Comparison of ENCODE assay signal across 36 cellular contexts in the genomic region with DNA sequence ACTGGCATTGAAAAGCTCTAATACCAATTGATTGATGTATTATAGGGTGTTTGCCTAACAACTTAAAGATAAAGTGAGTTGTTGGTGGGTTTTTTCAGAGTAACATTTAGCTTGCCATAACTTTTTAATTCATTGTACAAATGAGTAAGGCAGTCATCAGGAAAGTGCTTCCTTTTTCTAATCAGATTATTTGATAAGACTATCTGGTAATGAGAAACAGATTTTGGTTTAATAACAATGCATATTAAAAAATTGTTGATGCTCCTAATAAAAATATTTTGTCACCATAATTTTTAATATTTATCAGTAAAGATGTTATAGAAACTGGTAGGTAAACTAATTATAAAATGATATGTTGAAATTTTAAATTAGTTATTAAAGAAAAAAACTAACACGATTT.
"Had no signal": no experiment of that assay in that cellular context is flagged by ENCODE, and none has a peak within 500 bp of the region (broad histone marks: within the 10 kb centered on the region; RNA-seq: fewer than 3 reads in every experiment).

No MANE protein-coding gene starts in this region.

- DNase-seq: activated CD4-positive, alpha-beta memory T cell treated with anti-CD3 and anti-CD28 coated beads for 36 hours; activated CD4-positive, alpha-beta T cell treated with anti-CD3 and anti-CD28 coated beads for 36 hours; activated CD4-positive, alpha-beta T cell treated with anti-CD3 and anti-CD28 coated beads, Interleukin-2, amount 10 ng/mL, durations not matched to agents 24 days and 14 days; activated CD4-positive, CD25-positive, alpha-beta regulatory T cell; activated CD4-positive, CD25-positive, alpha-beta regulatory T cell treated with anti-CD3 and anti-CD28 coated beads, Interleukin-2, amount 50 U/mL, for 72 hours; activated CD8-positive, alpha-beta memory T cell treated with anti-CD3 and anti-CD28 coated beads, Interleukin-2, amount 10 ng/mL, durations not matched to agents 7 days and 5 days; activated CD8-positive, alpha-beta memory T cell treated with anti-CD3 and anti-CD28 coated beads, Interleukin-2, amount 50 U/mL, for 4 hours; activated CD8-positive, alpha-beta T cell treated with anti-CD3 and anti-CD28 coated beads, Interleukin-2, amount 10 ng/mL, durations not matched to agents 7 days and 5 days; activated effector memory CD4-positive, alpha-beta T cell treated with anti-CD3 and anti-CD28 coated beads, Interleukin-2, amount 50 U/mL, for 16 hours; activated naive CD4-positive, alpha-beta T cell treated with anti-CD3 and anti-CD28 coated beads for 36 hours; activated naive CD8-positive, alpha-beta T cell treated with anti-CD3 and anti-CD28 coated beads for 36 hours; activated naive CD8-positive, alpha-beta T cell treated with anti-CD3 and anti-CD28 coated beads, Interleukin-2, amount 50 U/mL, for 24 hours; activated T-cell treated with anti-CD3 and anti-CD28 coated beads, Interleukin-2, amount 50 U/mL, for 1 hour; activated T-cell treated with anti-CD3 and anti-CD28 coated beads, Interleukin-2, amount 50 U/mL, for 48 hours; adrenal gland; amygdala; aorta; body of pancreas; central memory CD4-positive, alpha-beta T cell; cerebellar nuclear complex; cortex of kidney; dermis blood vessel endothelial cell; effector CD4-positive, alpha-beta T cell; effector memory CD8-positive, alpha-beta T cell; esophagus squamous epithelium; foreskin melanocyte; head of caudate nucleus; T-helper 1 cell; T-helper 17 cell; T1000 had no signal

- H3K4me3 Mint-ChIP-seq: activated CD4-positive, alpha-beta memory T cell treated with anti-CD3 and anti-CD28 coated beads for 36 hours; activated CD4-positive, alpha-beta T cell treated with anti-CD3 and anti-CD28 coated beads for 36 hours; activated CD4-positive, alpha-beta T cell treated with anti-CD3 and anti-CD28 coated beads, Interleukin-2, amount 10 ng/mL, durations not matched to agents 24 days and 14 days; activated CD8-positive, alpha-beta memory T cell treated with anti-CD3 and anti-CD28 coated beads, Interleukin-2, amount 10 ng/mL, durations not matched to agents 7 days and 5 days; activated CD8-positive, alpha-beta T cell treated with anti-CD3 and anti-CD28 coated beads, Interleukin-2, amount 10 ng/mL, durations not matched to agents 7 days and 5 days; activated naive CD4-positive, alpha-beta T cell treated with anti-CD3 and anti-CD28 coated beads for 36 hours; activated naive CD4-positive, alpha-beta T cell treated with anti-CD3 and anti-CD28 coated beads, Interleukin-2, amount 50 U/mL, for 24 hours; activated naive CD8-positive, alpha-beta T cell treated with anti-CD3 and anti-CD28 coated beads for 36 hours; activated naive CD8-positive, alpha-beta T cell treated with anti-CD3 and anti-CD28 coated beads, Interleukin-2, amount 50 U/mL, for 24 hours; activated T-helper 1 cell treated with anti-CD3 and anti-CD28 coated beads, Interleukin-12 subunit alpha, Interleukin-12 subunit beta, Interleukin-2, Interleukin-4 antibody, amounts not matched to agents 30 ng/mL and 10 ng/mL and 1 ng/mL, durations not matched to agents 14 hours and 24 hours and 36 hours; effector memory CD8-positive, alpha-beta T cell; T-helper 17 cell; T-helper 2 cell treated with Interferon-gamma antibody and Interleukin-4, amounts not matched to agents 5 μg/mL and 100 μg/mL, for 36 hours had no signal

- H3K27ac Mint-ChIP-seq: activated CD4-positive, alpha-beta memory T cell treated with anti-CD3 and anti-CD28 coated beads for 36 hours; activated CD4-positive, alpha-beta T cell treated with anti-CD3 and anti-CD28 coated beads for 36 hours; activated CD4-positive, alpha-beta T cell treated with anti-CD3 and anti-CD28 coated beads, Interleukin-2, amount 10 ng/mL, durations not matched to agents 24 days and 14 days; activated CD8-positive, alpha-beta memory T cell treated with anti-CD3 and anti-CD28 coated beads, Interleukin-2, amount 10 ng/mL, durations not matched to agents 7 days and 5 days; activated CD8-positive, alpha-beta T cell treated with anti-CD3 and anti-CD28 coated beads, Interleukin-2, amount 10 ng/mL, durations not matched to agents 7 days and 5 days; activated naive CD4-positive, alpha-beta T cell treated with anti-CD3 and anti-CD28 coated beads for 36 hours; activated naive CD4-positive, alpha-beta T cell treated with anti-CD3 and anti-CD28 coated beads, Interleukin-2, amount 50 U/mL, for 24 hours; activated naive CD8-positive, alpha-beta T cell treated with anti-CD3 and anti-CD28 coated beads for 36 hours; activated naive CD8-positive, alpha-beta T cell treated with anti-CD3 and anti-CD28 coated beads, Interleukin-2, amount 50 U/mL, for 24 hours; activated T-helper 1 cell treated with anti-CD3 and anti-CD28 coated beads, Interleukin-12 subunit alpha, Interleukin-12 subunit beta, Interleukin-2, Interleukin-4 antibody, amounts not matched to agents 30 ng/mL and 10 ng/mL and 1 ng/mL, durations not matched to agents 14 hours and 24 hours and 36 hours; activated T-helper 2 cell treated with anti-CD3 and anti-CD28 coated beads, Interferon-gamma antibody, Interleukin-2, Interleukin-4, amounts not matched to agents 10 μg/mL and 5 μg/mL and 100 μg/mL, durations not matched to agents 14 hours and 24 hours and 36 hours; T-helper 2 cell treated with Interferon-gamma antibody and Interleukin-4, amounts not matched to agents 5 μg/mL and 100 μg/mL, for 36 hours had no signal

- H3K27me3 Mint-ChIP-seq: activated CD4-positive, alpha-beta memory T cell treated with anti-CD3 and anti-CD28 coated beads for 36 hours; activated CD4-positive, alpha-beta T cell treated with anti-CD3 and anti-CD28 coated beads for 36 hours; activated CD4-positive, alpha-beta T cell treated with anti-CD3 and anti-CD28 coated beads, Interleukin-2, amount 10 ng/mL, durations not matched to agents 24 days and 14 days; activated CD8-positive, alpha-beta memory T cell treated with anti-CD3 and anti-CD28 coated beads, Interleukin-2, amount 10 ng/mL, durations not matched to agents 7 days and 5 days; activated naive CD4-positive, alpha-beta T cell treated with anti-CD3 and anti-CD28 coated beads, Interleukin-2, amount 50 U/mL, for 24 hours; activated naive CD8-positive, alpha-beta T cell treated with anti-CD3 and anti-CD28 coated beads for 36 hours; activated naive CD8-positive, alpha-beta T cell treated with anti-CD3 and anti-CD28 coated beads, Interleukin-2, amount 50 U/mL, for 24 hours; effector memory CD8-positive, alpha-beta T cell; T-helper 17 cell had no signal

- H3K4me1 ChIP-seq: adrenal gland, body of pancreas, esophagus squamous epithelium had no signal

- ATAC-seq: activated CD4-positive, alpha-beta T cell treated with anti-CD3 and anti-CD28 coated beads for 36 hours; activated CD8-positive, alpha-beta memory T cell treated with anti-CD3 and anti-CD28 coated beads, Interleukin-2, amount 10 ng/mL, durations not matched to agents 7 days and 5 days; activated CD8-positive, alpha-beta T cell treated with anti-CD3 and anti-CD28 coated beads, Interleukin-2, amount 10 ng/mL, durations not matched to agents 7 days and 5 days; activated naive CD8-positive, alpha-beta T cell treated with anti-CD3 and anti-CD28 coated beads, Interleukin-2, amount 50 U/mL, for 24 hours; body of pancreas; effector memory CD8-positive, alpha-beta T cell; T-helper 17 cell had no signal

- H3K9me3 Mint-ChIP-seq: activated CD4-positive, alpha-beta memory T cell treated with anti-CD3 and anti-CD28 coated beads for 36 hours; activated CD4-positive, alpha-beta T cell treated with anti-CD3 and anti-CD28 coated beads, Interleukin-2, amount 10 ng/mL, durations not matched to agents 24 days and 14 days; activated naive CD4-positive, alpha-beta T cell treated with anti-CD3 and anti-CD28 coated beads for 36 hours; activated naive CD4-positive, alpha-beta T cell treated with anti-CD3 and anti-CD28 coated beads, Interleukin-2, amount 50 U/mL, for 24 hours; activated naive CD8-positive, alpha-beta T cell treated with anti-CD3 and anti-CD28 coated beads for 36 hours; activated naive CD8-positive, alpha-beta T cell treated with anti-CD3 and anti-CD28 coated beads, Interleukin-2, amount 50 U/mL, for 24 hours; activated T-helper 1 cell treated with anti-CD3 and anti-CD28 coated beads, Interleukin-12 subunit alpha, Interleukin-12 subunit beta, Interleukin-2, Interleukin-4 antibody, amounts not matched to agents 30 ng/mL and 10 ng/mL and 1 ng/mL, durations not matched to agents 14 hours and 24 hours and 36 hours; activated T-helper 2 cell treated with anti-CD3 and anti-CD28 coated beads, Interferon-gamma antibody, Interleukin-2, Interleukin-4, amounts not matched to agents 10 μg/mL and 5 μg/mL and 100 μg/mL, durations not matched to agents 14 hours and 24 hours and 36 hours; effector memory CD8-positive, alpha-beta T cell; T-helper 2 cell treated with Interferon-gamma antibody and Interleukin-4, amounts not matched to agents 5 μg/mL and 100 μg/mL, for 36 hours had no signal

- H3K9me3 ChIP-seq: adrenal gland, body of pancreas, esophagus squamous epithelium had no signal

- FAIRE-seq: endothelial cell of umbilical vein had no signal

- H3K4me1 Mint-ChIP-seq: activated CD4-positive, alpha-beta T cell treated with anti-CD3 and anti-CD28 coated beads for 36 hours; activated CD8-positive, alpha-beta memory T cell treated with anti-CD3 and anti-CD28 coated beads, Interleukin-2, amount 10 ng/mL, durations not matched to agents 7 days and 5 days; activated naive CD8-positive, alpha-beta T cell treated with anti-CD3 and anti-CD28 coated beads for 36 hours; activated naive CD8-positive, alpha-beta T cell treated with anti-CD3 and anti-CD28 coated beads, Interleukin-2, amount 50 U/mL, for 24 hours had no signal

- H3K27ac ChIP-seq: adrenal gland, body of pancreas, epithelial cell of prostate, esophagus squamous epithelium had no signal

- H3K4me3 ChIP-seq: adrenal gland, body of pancreas, esophagus squamous epithelium had no signal

- H3K27me3 ChIP-seq: adrenal gland, body of pancreas, esophagus squamous epithelium had no signal
